12 cellular contexts compared by ENCODE assay signal in genomic region chr1:32798191-32798590, GRCh38. TPM values are rescaled to one million over a fixed set of nuclear protein-coding genes. Genes with fewer than 3 reads are reported as not detected.
DNase-seq lines count a peak whose midpoint lies in the region; ATAC-seq and TF ChIP-seq lines count a peak whose summit lies in the region.
"Had no signal": no experiment of that assay in that cellular context is flagged by ENCODE, and none has a peak within 500 bp of the region (broad histone marks: within the 10 kb centered on the region; RNA-seq: fewer than 3 reads in every experiment).

No MANE protein-coding gene starts in this region.

- peaks cover 30% of the 10 kb centered on the region for H3K36me3 Mint-ChIP-seq in activated naive CD4-positive, alpha-beta T cell treated with anti-CD3 and anti-CD28 coated beads, Interleukin-2, amount 50 U/mL, for 24 hours
- peaks cover 37% of the 10 kb centered on the region for H3K36me3 Mint-ChIP-seq in activated T-helper 1 cell treated with anti-CD3 and anti-CD28 coated beads, Interleukin-12 subunit alpha, Interleukin-12 subunit beta, Interleukin-2, Interleukin-4 antibody, amounts not matched to agents 30 ng/mL and 10 ng/mL and 1 ng/mL, durations not matched to agents 14 hours and 24 hours and 36 hours (ENCODE audit: low read depth)
- peaks cover 40% of the 10 kb centered on the region for H3K36me3 Mint-ChIP-seq in type B pancreatic cell

- no peak for TF ChIP-seq CTCF in type B pancreatic cell (conservative IDR thresholded peaks at IDR 0.05)
- TF ChIP-seq CTCF in heart right ventricle (IDR thresholded peaks at IDR 0.05): no peak

- H3K27me3 ChIP-seq in heart right ventricle: no peaks in the 10 kb centered on the region
- H3K27me3 ChIP-seq: gastrocnemius medialis had no signal

- peaks cover 5% of the 10 kb centered on the region for H3K9me3 Mint-ChIP-seq in activated naive CD4-positive, alpha-beta T cell treated with anti-CD3 and anti-CD28 coated beads, Interleukin-2, amount 50 U/mL, for 24 hours
- H3K9me3 Mint-ChIP-seq in activated T-helper 1 cell treated with anti-CD3 and anti-CD28 coated beads, Interleukin-12 subunit alpha, Interleukin-12 subunit beta, Interleukin-2, Interleukin-4 antibody, amounts not matched to agents 30 ng/mL and 10 ng/mL and 1 ng/mL, durations not matched to agents 14 hours and 24 hours and 36 hours: no peaks in the 10 kb centered on the region
- H3K9me3 Mint-ChIP-seq in type B pancreatic cell: no peaks in the 10 kb centered on the region
- H3K9me3 Mint-ChIP-seq: neural crest cell had no signal

- WGBS in heart right ventricle, 2 donors: 98% methylated on average over 4 of the region's 4 CpGs

- peaks cover 61% of the 10 kb centered on the region for H3K4me1 Mint-ChIP-seq in activated naive CD4-positive, alpha-beta T cell treated with anti-CD3 and anti-CD28 coated beads, Interleukin-2, amount 50 U/mL, for 24 hours
- H3K4me1 Mint-ChIP-seq in activated T-helper 1 cell treated with anti-CD3 and anti-CD28 coated beads, Interleukin-12 subunit alpha, Interleukin-12 subunit beta, Interleukin-2, Interleukin-4 antibody, amounts not matched to agents 30 ng/mL and 10 ng/mL and 1 ng/mL, durations not matched to agents 14 hours and 24 hours and 36 hours (ENCODE audit: low read depth): peaks cover 51% of the 10 kb centered on the region
- no peaks in the 10 kb centered on the region for H3K4me1 Mint-ChIP-seq in type B pancreatic cell (ENCODE audit: unreplicated experiment)
- H3K4me1 Mint-ChIP-seq: neural crest cell had no signal

- intact Hi-C loops in activated T-helper 1 cell treated with anti-CD3 and anti-CD28 coated beads, Interleukin-12 subunit alpha, Interleukin-12 subunit beta, Interleukin-2, Interleukin-4 antibody, amounts not matched to agents 30 ng/mL and 10 ng/mL and 1 ng/mL, durations not matched to agents 14 hours and 24 hours and 36 hours (cut with micrococcal nuclease): loop anchor here (1.0 to 5.0 kb wide), 2 partner anchors 25 to 184 kb away; no protein-coding TSS in a partner anchor
- intact Hi-C loops in heart right ventricle (cut with DNase I): no loop called here

- DNase-seq in activated naive CD4-positive, alpha-beta T cell treated with Interleukin-2 at 50 U/mL for 16 hours: no peak
- DNase-seq in activated T-helper 1 cell treated with anti-CD3 and anti-CD28 coated beads, Interleukin-12 subunit alpha, Interleukin-12 subunit beta, Interleukin-2, Interleukin-4 antibody, amounts not matched to agents 30 ng/mL and 10 ng/mL and 1 ng/mL, durations not matched to agents 14 hours and 24 hours and 36 hours (ENCODE audit: low spot score): no peak
- DNase-seq in epithelial cell of prostate (ENCODE audit: low read depth, low spot score) (peak; percentile 24), type B pancreatic cell (ENCODE audit: extremely low spot score, unreplicated experiment) (no peak), heart right ventricle (no peak), SW480 (ENCODE audit: low spot score) (no peak)
- DNase-seq: cortex of kidney, gastrocnemius medialis had no signal

- H3K9me3 ChIP-seq in heart right ventricle: no peaks in the 10 kb centered on the region
- H3K9me3 ChIP-seq: gastrocnemius medialis had no signal

- peak overlapping the region; percentile 99 for H3K27ac Mint-ChIP-seq in activated naive CD4-positive, alpha-beta T cell treated with anti-CD3 and anti-CD28 coated beads, Interleukin-2, amount 50 U/mL, for 24 hours
- peak overlapping the region; percentile 88 for H3K27ac Mint-ChIP-seq in activated T-helper 1 cell treated with anti-CD3 and anti-CD28 coated beads, Interleukin-12 subunit alpha, Interleukin-12 subunit beta, Interleukin-2, Interleukin-4 antibody, amounts not matched to agents 30 ng/mL and 10 ng/mL and 1 ng/mL, durations not matched to agents 14 hours and 24 hours and 36 hours
- H3K27ac Mint-ChIP-seq in type B pancreatic cell: peak overlapping the region; percentile 80

- H3K36me3 ChIP-seq in heart right ventricle: peaks cover 0 to 94% (median 8%) of the 10 kb centered on the region in 9 donors

- peak overlapping the region; percentile 55 for H3K4me3 Mint-ChIP-seq in activated naive CD4-positive, alpha-beta T cell treated with anti-CD3 and anti-CD28 coated beads, Interleukin-2, amount 50 U/mL, for 24 hours
- H3K4me3 Mint-ChIP-seq in activated T-helper 1 cell treated with anti-CD3 and anti-CD28 coated beads, Interleukin-12 subunit alpha, Interleukin-12 subunit beta, Interleukin-2, Interleukin-4 antibody, amounts not matched to agents 30 ng/mL and 10 ng/mL and 1 ng/mL, durations not matched to agents 14 hours and 24 hours and 36 hours: peak overlapping the region; percentile 61
- H3K4me3 Mint-ChIP-seq in type B pancreatic cell: no peak overlapping the region
- H3K4me3 Mint-ChIP-seq: neural crest cell had no signal

- H3K27ac ChIP-seq in epithelial cell of prostate: peak overlapping the region; percentile 39
- H3K27ac ChIP-seq in heart right ventricle: peak overlapping the region in 1 of 10 donors; percentile 51
- H3K27ac ChIP-seq: gastrocnemius medialis, KMS-11 had no signal

- no peaks in the 10 kb centered on the region for H3K27me3 Mint-ChIP-seq in activated naive CD4-positive, alpha-beta T cell treated with anti-CD3 and anti-CD28 coated beads, Interleukin-2, amount 50 U/mL, for 24 hours
- H3K27me3 Mint-ChIP-seq in activated T-helper 1 cell treated with anti-CD3 and anti-CD28 coated beads, Interleukin-12 subunit alpha, Interleukin-12 subunit beta, Interleukin-2, Interleukin-4 antibody, amounts not matched to agents 30 ng/mL and 10 ng/mL and 1 ng/mL, durations not matched to agents 14 hours and 24 hours and 36 hours (ENCODE audit: insufficient read depth): no peaks in the 10 kb centered on the region
- H3K27me3 Mint-ChIP-seq in type B pancreatic cell: no peaks in the 10 kb centered on the region

- peaks cover 0 to 19% (median 0%) of the 10 kb centered on the region in 9 donors for H3K4me1 ChIP-seq in heart right ventricle
- H3K4me1 ChIP-seq: gastrocnemius medialis had no signal

- no peak for ATAC-seq in heart right ventricle
- no peak for ATAC-seq in GM19397 (IDR thresholded peaks at IDR 0.05; ENCODE audit: unreplicated experiment)
- ATAC-seq: gastrocnemius medialis had no signal

- no peak overlapping the region for H3K4me3 ChIP-seq in heart right ventricle
- H3K4me3 ChIP-seq: gastrocnemius medialis had no signal

RNA-seq across cellular contexts. Expression of gene YARS1, which starts 19.0 kb away (rescaled TPM):
- total RNA-seq in activated T-helper 1 cell treated with anti-CD3 and anti-CD28 coated beads, Interleukin-12 subunit alpha, Interleukin-12 subunit beta, Interleukin-2, Interleukin-4 antibody, amounts not matched to agents 30 ng/mL and 10 ng/mL and 1 ng/mL, durations not matched to agents 14 hours and 24 hours and 36 hours: 205 and 225 TPM in 2 replicates
- total RNA-seq in type B pancreatic cell (ENCODE audit: low replicate concordance) (83.7 and 103 TPM in 2 replicates), heart right ventricle (10 to 100 TPM; 26.2 to 48.5 (median 31.0) TPM)
- 10 to 100 TPM; 20.5 to 48.5 TPM for polyA plus RNA-seq in heart right ventricle

RNA-seq across cellular contexts. Expression of gene S100PBP, which starts 19.3 kb away (rescaled TPM):
- total RNA-seq in activated T-helper 1 cell treated with anti-CD3 and anti-CD28 coated beads, Interleukin-12 subunit alpha, Interleukin-12 subunit beta, Interleukin-2, Interleukin-4 antibody, amounts not matched to agents 30 ng/mL and 10 ng/mL and 1 ng/mL, durations not matched to agents 14 hours and 24 hours and 36 hours: 48.8 and 55.8 TPM in 2 replicates
- total RNA-seq in type B pancreatic cell (ENCODE audit: low replicate concordance) (27.0 and 53.8 TPM in 2 replicates), heart right ventricle (10 to 100 TPM in 8 of 10 donors, 1 to 10 TPM in 2; 9.2 to 18.0 (median 11.5) TPM)
- 10 to 100 TPM in 1 of 2 donors, 1 to 10 TPM in 1; 3.7 to 19.2 TPM for polyA plus RNA-seq in heart right ventricle
